ENCODE assay signal across 20 cellular contexts in genomic region chr18:8029061-8029460, GRCh38.
"Had no signal": no experiment of that assay in that cellular context is flagged by ENCODE, and none has a peak within 500 bp of the region (broad histone marks: within the 10 kb centered on the region; RNA-seq: fewer than 3 reads in every experiment).

No MANE protein-coding gene starts in this region.

- H3K9me3 Mint-ChIP-seq: activated CD4-positive, alpha-beta T cell treated with anti-CD3 and anti-CD28 coated beads, Interleukin-2, amount 10 ng/mL, durations not matched to agents 24 days and 14 days; activated naive CD8-positive, alpha-beta T cell treated with anti-CD3 and anti-CD28 coated beads for 36 hours; nephron had no signal

- H3K4me1 Mint-ChIP-seq: activated B cell treated with CpG ODN at 0.5 μM for 24 hours; activated CD4-positive, alpha-beta T cell treated with anti-CD3 and anti-CD28 coated beads, Interleukin-2, amount 10 ng/mL, durations not matched to agents 24 days and 14 days; activated naive CD8-positive, alpha-beta T cell treated with anti-CD3 and anti-CD28 coated beads for 36 hours; nephron had no signal

- H3K4me3 ChIP-seq: coronary artery, prostate gland, skin epidermis had no signal

- H3K36me3 Mint-ChIP-seq: activated naive CD8-positive, alpha-beta T cell treated with anti-CD3 and anti-CD28 coated beads for 36 hours had no signal

- H3K4me3 Mint-ChIP-seq: activated B cell treated with CpG ODN at 0.5 μM for 24 hours; activated CD4-positive, alpha-beta T cell treated with anti-CD3 and anti-CD28 coated beads, Interleukin-2, amount 10 ng/mL, durations not matched to agents 24 days and 14 days; activated CD8-positive, alpha-beta T cell treated with anti-CD3 and anti-CD28 coated beads, Interleukin-2, amount 10 ng/mL, durations not matched to agents 7 days and 5 days; activated naive CD8-positive, alpha-beta T cell treated with anti-CD3 and anti-CD28 coated beads for 36 hours; activated T-cell treated with anti-CD3 and anti-CD28 coated beads, Interleukin-2, amount 50 U/mL, for 72 hours; central memory CD8-positive, alpha-beta T cell; nephron had no signal

- DNase-seq: activated B cell treated with CpG ODN at 0.5 μM for 24 hours; activated CD4-positive, alpha-beta T cell treated with anti-CD3 and anti-CD28 coated beads, Interleukin-2, amount 10 ng/mL, durations not matched to agents 24 days and 14 days; activated CD8-positive, alpha-beta memory T cell treated with anti-CD3 and anti-CD28 coated beads, Interleukin-2, amount 50 U/mL, for 48 hours; activated CD8-positive, alpha-beta T cell treated with anti-CD3 and anti-CD28 coated beads, Interleukin-2, amount 10 ng/mL, durations not matched to agents 7 days and 5 days; activated gamma-delta T cell; activated naive CD8-positive, alpha-beta T cell treated with anti-CD3 and anti-CD28 coated beads for 36 hours; activated T-cell treated with anti-CD3 and anti-CD28 coated beads, Interleukin-2, amount 50 U/mL, for 72 hours; brain microvascular endothelial cell; effector CD4-positive, alpha-beta T cell; foreskin fibroblast; kidney glomerular epithelial cell; stimulated activated CD4-positive, alpha-beta T cell treated with anti-CD3 and anti-CD28 coated beads, Interleukin-4, amount 100 ng/mL, for 24 hours; stimulated activated naive CD4-positive, alpha-beta T cell treated with Interleukin-2 at 50 U/mL for 16 hours; T-helper 2 cell had no signal

- H3K4me1 ChIP-seq: prostate gland had no signal

- H3K27ac Mint-ChIP-seq: activated B cell treated with CpG ODN at 0.5 μM for 24 hours; activated CD4-positive, alpha-beta T cell treated with anti-CD3 and anti-CD28 coated beads, Interleukin-2, amount 10 ng/mL, durations not matched to agents 24 days and 14 days; activated CD8-positive, alpha-beta T cell treated with anti-CD3 and anti-CD28 coated beads, Interleukin-2, amount 10 ng/mL, durations not matched to agents 7 days and 5 days; activated naive CD8-positive, alpha-beta T cell treated with anti-CD3 and anti-CD28 coated beads for 36 hours; activated T-cell treated with anti-CD3 and anti-CD28 coated beads, Interleukin-2, amount 50 U/mL, for 72 hours; nephron had no signal

- H3K36me3 ChIP-seq: brain microvascular endothelial cell, prostate gland had no signal

- H3K27me3 Mint-ChIP-seq: activated B cell treated with CpG ODN at 0.5 μM for 24 hours; activated CD4-positive, alpha-beta T cell treated with anti-CD3 and anti-CD28 coated beads, Interleukin-2, amount 10 ng/mL, durations not matched to agents 24 days and 14 days; activated naive CD8-positive, alpha-beta T cell treated with anti-CD3 and anti-CD28 coated beads for 36 hours; central memory CD8-positive, alpha-beta T cell had no signal

- ATAC-seq: activated CD8-positive, alpha-beta T cell treated with anti-CD3 and anti-CD28 coated beads, Interleukin-2, amount 10 ng/mL, durations not matched to agents 7 days and 5 days; activated T-cell treated with anti-CD3 and anti-CD28 coated beads, Interleukin-2, amount 50 U/mL, for 72 hours; right cardiac atrium had no signal

- H3K27ac ChIP-seq: brain microvascular endothelial cell, coronary artery, prostate gland, skin epidermis had no signal

- H3K27me3 ChIP-seq: brain microvascular endothelial cell had no signal

- H3K9me3 ChIP-seq: prostate gland had no signal
